17 cellular contexts compared by ENCODE assay signal in the genomic region with DNA sequence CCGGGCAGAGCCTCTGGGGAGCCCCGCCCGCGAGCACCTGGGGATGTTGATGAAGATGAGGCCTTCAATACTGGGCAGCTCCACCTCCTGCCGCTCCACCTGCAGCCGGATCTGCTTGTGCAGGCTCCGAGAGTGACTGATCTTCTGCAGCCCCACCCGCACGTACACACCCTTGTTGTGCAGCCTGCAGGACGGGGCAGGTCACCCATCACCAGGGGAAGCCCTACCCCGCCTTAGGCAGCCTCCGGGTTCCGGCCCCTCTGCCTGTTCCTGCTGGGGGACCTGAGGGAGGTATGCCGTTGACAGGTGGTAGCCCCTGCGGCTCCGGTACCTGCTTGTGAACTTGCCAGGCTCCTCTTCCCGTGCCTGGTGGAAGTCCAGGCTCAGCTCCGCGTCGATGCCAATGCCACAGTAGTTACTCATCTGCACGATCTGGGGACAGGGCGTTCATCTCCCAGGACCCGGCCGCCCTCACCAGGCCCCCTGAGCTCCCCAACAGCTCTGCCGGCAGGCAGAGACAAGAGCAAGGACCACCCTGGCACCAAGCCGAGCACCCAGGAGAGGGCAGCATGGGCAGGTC. TPM values are rescaled to one million over a fixed set of nuclear protein-coding genes. Genes with fewer than 3 reads are reported as not detected.
DNase-seq lines count a peak whose midpoint lies in the region; ATAC-seq and TF ChIP-seq lines count a peak whose summit lies in the region.
"Had no signal": no experiment of that assay in that cellular context is flagged by ENCODE, and none has a peak within 500 bp of the region (broad histone marks: within the 10 kb centered on the region; RNA-seq: fewer than 3 reads in every experiment).

No MANE protein-coding gene starts in this region.

- no peak overlapping the region for H3K4me3 Mint-ChIP-seq in glutamatergic neuron (ENCODE audit: unreplicated experiment)
- no peak overlapping the region for H3K4me3 Mint-ChIP-seq in stimulated activated naive B cell treated with anti-CD40 and anti-IgM and Interleukin-4, amounts not matched to agents 10 μg/mL and 1 μg/mL and 100 μg/mL, for 72 hours

- H3K36me3 ChIP-seq in heart right ventricle (peaks cover 0 to 88% (median 23%) of the 10 kb centered on the region in 9 donors), Peyer's patch (peaks cover 0 to 78% (median 0%) of the 10 kb centered on the region in 3 donors)

- peak; percentile 73 for DNase-seq in cardiac septum (ENCODE audit: low spot score)
- DNase-seq in heart right ventricle, result no peak
- DNase-seq in Peyer's patch, result peak in 2 of 3 donors; percentile 72 to 80
- DNase-seq in glutamatergic neuron, result peak; percentile 14
- no peak for DNase-seq in stimulated activated naive B cell treated with anti-CD40 and anti-IgM and Interleukin-4, amounts not matched to agents 10 μg/mL and 1 μg/mL and 100 μg/mL, for 72 hours
- DNase-seq in activated CD4-positive, alpha-beta T cell treated with anti-CD3 and anti-CD28 coated beads for 48 hours, result no peak
- DNase-seq in HuH-7 (ENCODE audit: low spot score), result no peak
- DNase-seq in effector CD4-positive, alpha-beta T cell, result no peak
- DNase-seq: activated naive CD4-positive, alpha-beta T cell treated with Interleukin-2 at 50 U/mL for 16 hours; DMS79; NCI-H187 treated with DMSO at 0.1 percent for 48 hours; stimulated activated naive CD4-positive, alpha-beta T cell had no signal

- H3K4me1 Mint-ChIP-seq in glutamatergic neuron (ENCODE audit: low read depth, unreplicated experiment), result peaks cover 2% of the 10 kb centered on the region
- H3K4me1 Mint-ChIP-seq in stimulated activated naive B cell treated with anti-CD40 and anti-IgM and Interleukin-4, amounts not matched to agents 10 μg/mL and 1 μg/mL and 100 μg/mL, for 72 hours, result no peaks in the 10 kb centered on the region

- TF ChIP-seq POLR2A in Peyer's patch (IDR thresholded peaks at IDR 0.05), result no peak

- no peak overlapping the region for H3K27ac Mint-ChIP-seq in glutamatergic neuron (ENCODE audit: unreplicated experiment)
- peak overlapping the region; percentile 47 for H3K27ac Mint-ChIP-seq in stimulated activated naive B cell treated with anti-CD40 and anti-IgM and Interleukin-4, amounts not matched to agents 10 μg/mL and 1 μg/mL and 100 μg/mL, for 72 hours

- H3K36me3 Mint-ChIP-seq in glutamatergic neuron (ENCODE audit: unreplicated experiment), result no peaks in the 10 kb centered on the region
- peaks cover 28 to 33% of the 10 kb centered on the region in 2 donors for H3K36me3 Mint-ChIP-seq in stimulated activated naive B cell treated with anti-CD40 and anti-IgM and Interleukin-4, amounts not matched to agents 10 μg/mL and 1 μg/mL and 100 μg/mL, for 72 hours

- H3K4me3 ChIP-seq in heart right ventricle (no peak overlapping the region), Peyer's patch (peak overlapping the region in 2 of 4 donors; percentile 37 to 41)
- H3K4me3 ChIP-seq: coronary artery, gastroesophageal sphincter had no signal

- intact Hi-C loops in cardiac septum (cut with DNase I), result no loop called here
- intact Hi-C loops in heart right ventricle (cut with DNase I), result no loop called here

- peaks cover 2% of the 10 kb centered on the region for H3K27me3 Mint-ChIP-seq in glutamatergic neuron (ENCODE audit: unreplicated experiment)
- no peaks in the 10 kb centered on the region for H3K27me3 Mint-ChIP-seq in stimulated activated naive B cell treated with anti-CD40 and anti-IgM and Interleukin-4, amounts not matched to agents 10 μg/mL and 1 μg/mL and 100 μg/mL, for 72 hours

- no peak for ATAC-seq in heart right ventricle
- no peak for ATAC-seq in stimulated activated naive B cell treated with anti-CD40 and anti-IgM and Interleukin-4, amounts not matched to agents 10 μg/mL and 1 μg/mL and 100 μg/mL, for 72 hours (replicated peaks)
- ATAC-seq: gastroesophageal sphincter, Panc1, SK-N-SH treated with all-trans-retinoic acid at 6 μM for 48 hours had no signal

- H3K4me1 ChIP-seq in heart right ventricle, result no peaks in the 10 kb centered on the region
- peaks cover 0 to 12% (median 0%) of the 10 kb centered on the region in 4 donors for H3K4me1 ChIP-seq in Peyer's patch
- H3K4me1 ChIP-seq: gastroesophageal sphincter had no signal

- 93 to 96% methylated on average over 25 to 26 of the region's 26 CpGs for WGBS in heart right ventricle, 2 donors

- no peaks in the 10 kb centered on the region for H3K27me3 ChIP-seq in heart right ventricle
- H3K27me3 ChIP-seq in Peyer's patch, result no peaks in the 10 kb centered on the region
- H3K27me3 ChIP-seq: gastroesophageal sphincter had no signal

- H3K9me3 ChIP-seq in heart right ventricle, result no peaks in the 10 kb centered on the region
- H3K9me3 ChIP-seq in Peyer's patch, result no peaks in the 10 kb centered on the region
- H3K9me3 ChIP-seq: gastroesophageal sphincter had no signal

- H3K9me3 Mint-ChIP-seq in glutamatergic neuron (ENCODE audit: unreplicated experiment), result peaks cover 5% of the 10 kb centered on the region
- no peaks in the 10 kb centered on the region for H3K9me3 Mint-ChIP-seq in stimulated activated naive B cell treated with anti-CD40 and anti-IgM and Interleukin-4, amounts not matched to agents 10 μg/mL and 1 μg/mL and 100 μg/mL, for 72 hours

- TF ChIP-seq CTCF in heart right ventricle (IDR thresholded peaks at IDR 0.05), result no peak
- no peak for TF ChIP-seq CTCF in Peyer's patch (IDR thresholded peaks at IDR 0.05)
- no peak for TF ChIP-seq CTCF in glutamatergic neuron (IDR thresholded peaks at IDR 0.05; ENCODE audit: partially characterized antibody, unreplicated experiment)

- H3K27ac ChIP-seq in heart right ventricle (no peak overlapping the region), Peyer's patch (peak overlapping the region in 3 of 4 donors; percentile 70 to 87 (median 78))
- H3K27ac ChIP-seq: coronary artery, gastroesophageal sphincter had no signal

RNA-seq across cellular contexts. Expression of a gene that starts 11.6 kb away (rescaled TPM):
- total RNA-seq in cardiac septum, result 5.2 TPM
- 1 to 10 TPM; 2.8 to 5.2 (median 3.8) TPM for total RNA-seq in heart right ventricle
- polyA plus RNA-seq in heart right ventricle, result 1 to 10 TPM; 3.6 to 4.9 TPM
- 100 to 1,000 TPM in 2 of 4 donors, 10 to 100 TPM in 2; 32.2 to 119 (median 101) TPM for total RNA-seq in Peyer's patch
- 26.2 TPM for total RNA-seq in glutamatergic neuron (ENCODE audit: unreplicated experiment)

RNA-seq across cellular contexts. Expression of a gene that starts 25.1 kb away (rescaled TPM):
- total RNA-seq in cardiac septum (12.9 TPM), heart right ventricle (10 to 100 TPM in 1 of 10 donors, 1 to 10 TPM in 9; 6.0 to 10.4 (median 8.7) TPM), Peyer's patch (100 to 1,000 TPM in 1 of 4 donors, 10 to 100 TPM in 3; 40.4 to 114 (median 71.4) TPM), glutamatergic neuron (ENCODE audit: unreplicated experiment) (20.3 TPM)
- 10 to 100 TPM in 1 of 2 donors, 1 to 10 TPM in 1; 4.6 to 13.3 TPM for polyA plus RNA-seq in heart right ventricle

RNA-seq across cellular contexts. Expression of a gene that starts 29.5 kb away (rescaled TPM):
- total RNA-seq in cardiac septum, result 22.7 TPM
- 10 to 100 TPM; 15.6 to 27.9 (median 19.0) TPM for total RNA-seq in heart right ventricle
- 10 to 100 TPM; 16.3 to 49.6 TPM for polyA plus RNA-seq in heart right ventricle
- total RNA-seq in Peyer's patch, result 100 to 1,000 TPM in 1 of 4 donors, 10 to 100 TPM in 3; 46.1 to 111 (median 56.6) TPM
- total RNA-seq in glutamatergic neuron (ENCODE audit: unreplicated experiment), result 62.7 TPM

RNA-seq across cellular contexts. Expression of a gene that starts 29.6 kb away (rescaled TPM):
- total RNA-seq in cardiac septum (36.1 TPM), heart right ventricle (10 to 100 TPM; 21.0 to 38.1 (median 26.9) TPM), Peyer's patch (100 to 1,000 TPM; 248 to 362 (median 351) TPM), glutamatergic neuron (ENCODE audit: unreplicated experiment) (123 TPM)
- polyA plus RNA-seq in heart right ventricle, result 100 to 1,000 TPM in 1 of 2 donors, 10 to 100 TPM in 1; 48.6 to 105 TPM

RNA-seq across cellular contexts. Expression of a gene that starts 31.5 kb away (rescaled TPM):
- total RNA-seq in cardiac septum (0.22 TPM), heart right ventricle (under 1 TPM in 2 of 10 donors, not detected in 8; 0.28 to 0.38 TPM), Peyer's patch (10 to 100 TPM in 3 of 4 donors, under 1 TPM in 1; 0.83 to 35.7 (median 24.3) TPM), glutamatergic neuron (ENCODE audit: unreplicated experiment) (0.54 TPM)
- polyA plus RNA-seq in heart right ventricle, result under 1 TPM; 0.06 to 0.66 TPM
- total RNA-seq: endothelial cell of umbilical vein, gastroesophageal sphincter had no signal

Comparison
In these comparisons a context has a peak if more than half of its experiments do, and no peak if none do; other contexts are left out.
1. DNase-seq: peak in cardiac septum (single experiment), Peyer's patch (2 of 3) and glutamatergic neuron (single experiment); none in heart right ventricle (0 of 2), stimulated activated naive B cell treated with anti-CD40 and anti-IgM and Interleukin-4, amounts not matched to agents 10 μg/mL and 1 μg/mL and 100 μg/mL, for 72 hours (single experiment), activated CD4-positive, alpha-beta T cell treated with anti-CD3 and anti-CD28 coated beads for 48 hours (single experiment), HuH-7 (single experiment) and effector CD4-positive, alpha-beta T cell (single experiment).
2. H3K27ac ChIP-seq: peak in Peyer's patch (3 of 4); none in heart right ventricle (0 of 10).